19 cellular contexts compared by ENCODE assay signal in genomic region chr12:122515275-122515674, GRCh38.
"Had no signal": no experiment of that assay in that cellular context is flagged by ENCODE, and none has a peak within 500 bp of the region (broad histone marks: within the 10 kb centered on the region; RNA-seq: fewer than 3 reads in every experiment).

No MANE protein-coding gene starts in this region.

- H3K9me3 Mint-ChIP-seq: nephron progenitor cell; stimulated activated naive CD8-positive, alpha-beta T cell treated with anti-CD3 and anti-CD28 coated beads, Interleukin-15, Interleukin-2, amounts not matched to agents 100 ng/mL and 50 ng/mL, for 24 hours had no signal

- H3K4me1 ChIP-seq: ascending aorta, breast epithelium, suprapubic skin, transverse colon had no signal

- H3K27me3 Mint-ChIP-seq: stimulated activated naive CD8-positive, alpha-beta T cell treated with anti-CD3 and anti-CD28 coated beads, Interleukin-15, Interleukin-2, amounts not matched to agents 100 ng/mL and 50 ng/mL, for 24 hours had no signal

- H3K4me1 Mint-ChIP-seq: nephron progenitor cell had no signal

- DNase-seq: activated CD4-positive, alpha-beta T cell treated with anti-CD3 and anti-CD28 coated beads for 4 hours; activated CD8-positive, alpha-beta memory T cell treated with anti-CD3 and anti-CD28 coated beads for 24 hours; activated CD8-positive, alpha-beta memory T cell treated with anti-CD3 and anti-CD28 coated beads, Interleukin-2, amount 50 U/mL, for 48 hours; activated naive CD4-positive, alpha-beta T cell treated with Interleukin-2 at 50 U/mL for 16 hours; cerebellar nuclear complex; effector CD4-positive, alpha-beta T cell; gastrocnemius medialis; heart right ventricle; left ventricle myocardium inferior; mammary epithelial cell; nephron progenitor cell; nucleus accumbens; stimulated activated CD4-positive, alpha-beta T cell treated with anti-CD3 and anti-CD28 coated beads, Interleukin-2, amount 100 ng/mL, for 24 hours; transverse colon had no signal

- H3K27ac Mint-ChIP-seq: nephron progenitor cell; stimulated activated naive CD8-positive, alpha-beta T cell treated with anti-CD3 and anti-CD28 coated beads, Interleukin-15, Interleukin-2, amounts not matched to agents 100 ng/mL and 50 ng/mL, for 24 hours had no signal

- ATAC-seq: esophagus mucosa, gastrocnemius medialis, heart right ventricle had no signal

- H3K27me3 ChIP-seq: ascending aorta, breast epithelium, gastrocnemius medialis, heart right ventricle, suprapubic skin, transverse colon had no signal

- H3K9me3 ChIP-seq: ascending aorta, breast epithelium, gastrocnemius medialis, heart right ventricle, left ventricle myocardium inferior, suprapubic skin, transverse colon had no signal

- H3K4me3 ChIP-seq: ascending aorta, breast epithelium, gastrocnemius medialis, heart right ventricle, left ventricle myocardium inferior, suprapubic skin, transverse colon had no signal

- H3K4me3 Mint-ChIP-seq: nephron progenitor cell; stimulated activated naive CD8-positive, alpha-beta T cell treated with anti-CD3 and anti-CD28 coated beads, Interleukin-15, Interleukin-2, amounts not matched to agents 100 ng/mL and 50 ng/mL, for 24 hours had no signal

- H3K27ac ChIP-seq: ascending aorta, breast epithelium, gastrocnemius medialis, heart right ventricle, left ventricle myocardium inferior, suprapubic skin, transverse colon had no signal
